Comparison of ENCODE assay signal across 8 cellular contexts in genomic region chr14:75293920-75294648, GRCh38. TPM values are rescaled to one million over a fixed set of nuclear protein-coding genes. Genes with fewer than 3 reads are reported as not detected.
A peak's percentile ranks its signal among the peaks of the same experiment; 100 is the strongest.
DNase-seq lines count a peak whose midpoint lies in the region; ATAC-seq, FAIRE-seq and TF ChIP-seq lines count a peak whose summit lies in the region.

No MANE protein-coding gene starts in this region.

- H3K27ac ChIP-seq in kidney (ENCODE audit: low read depth in 2 of 2, low read length in 2 of 2): peak overlapping the region; percentile 92 to 97

- H3K9me3 ChIP-seq in kidney (ENCODE audit: control insufficient read depth in 1 of 2, low read length in 2 of 2): no peaks in the 10 kb centered on the region

- H3K9ac ChIP-seq in kidney (ENCODE audit: low read length in 2 of 2): peak overlapping the region; percentile 85 to 93

- peak overlapping the region; percentile 81 for H3K4me3 ChIP-seq in AG10803 (ENCODE audit: low read length)
- peak overlapping the region; percentile 78 to 84 for H3K4me3 ChIP-seq in kidney (ENCODE audit: low read length in 2 of 2)

- H3K36me3 ChIP-seq in kidney (ENCODE audit: control insufficient read depth in 1 of 2, insufficient read depth in 2 of 2, low read length in 2 of 2): no peaks in the 10 kb centered on the region

- peak; percentile 98 for DNase-seq in AG10803 (ENCODE audit: low read depth)
- DNase-seq in GM19238 (ENCODE audit: insufficient read length, low spot score): peak; percentile 95
- DNase-seq in NCI-H460 (ENCODE audit: extremely low read depth, low read depth): peak; percentile 94
- DNase-seq in activated CD4-positive, CD25-positive, alpha-beta regulatory T cell treated with anti-CD3 and anti-CD28 coated beads, Interleukin-2, amount 50 U/mL, for 72 hours: peak; percentile 92
- DNase-seq in cerebellar cortex (ENCODE audit: low spot score): peak; percentile 94
- peak; percentile 98 for DNase-seq in kidney
- DNase-seq in stimulated activated CD4-positive, alpha-beta T cell treated with anti-CD3 and anti-CD28 coated beads, Interleukin-15, amount 100 ng/mL, for 1 hour (ENCODE audit: low read depth in 1 of 2, low spot score in 1 of 2): peak; percentile 93

- peaks cover 7 to 10% of the 10 kb centered on the region in 2 donors for H3K4me1 ChIP-seq in kidney (ENCODE audit: control insufficient read depth in 1 of 2, insufficient read depth in 1 of 2, low read depth in 1 of 2, low read length in 2 of 2)

- TF ChIP-seq CTCF in AG10803 (conservative IDR thresholded peaks at IDR 0.05; ENCODE audit: low read length) (no peak), kidney (IDR thresholded peaks at IDR 0.05; ENCODE audit: borderline replicate concordance, extremely low read depth, insufficient read depth) (no peak)

- intact Hi-C loops in kidney (cut with DNase I): no loop called here

- peak; percentile 77 for ATAC-seq in HG03378 (IDR thresholded peaks at IDR 0.05; ENCODE audit: unreplicated experiment)

- FAIRE-seq in kidney (lab: Jason Lieb, UNC): no peak

RNA-seq across cellular contexts. Expression of gene FOS, which starts 15.5 kb away (rescaled TPM):
- 16.4 and 18.7 TPM in 2 replicates for total RNA-seq in NCI-H460 (2014; rRNA removed; shearing (Covaris generic))
- polyA plus RNA-seq in NCI-H460 (2014; cell fraction: nucleus; rRNA removed): 11.3 and 22.7 TPM in 2 replicates
- total RNA-seq in kidney: 116 TPM
- polyA plus RNA-seq in kidney (ENCODE audit: insufficient read depth, low read depth, low replicate concordance): 193 TPM

Comparison
In these comparisons a context has a peak if more than half of its experiments do, and no peak if none do; other contexts are left out.
1. Peak in every context shown above with its lines: DNase-seq, ATAC-seq, H3K4me3 ChIP-seq and H3K27ac ChIP-seq.